Comparison of ENCODE assay signal across 1 cellular context in the genomic region with DNA sequence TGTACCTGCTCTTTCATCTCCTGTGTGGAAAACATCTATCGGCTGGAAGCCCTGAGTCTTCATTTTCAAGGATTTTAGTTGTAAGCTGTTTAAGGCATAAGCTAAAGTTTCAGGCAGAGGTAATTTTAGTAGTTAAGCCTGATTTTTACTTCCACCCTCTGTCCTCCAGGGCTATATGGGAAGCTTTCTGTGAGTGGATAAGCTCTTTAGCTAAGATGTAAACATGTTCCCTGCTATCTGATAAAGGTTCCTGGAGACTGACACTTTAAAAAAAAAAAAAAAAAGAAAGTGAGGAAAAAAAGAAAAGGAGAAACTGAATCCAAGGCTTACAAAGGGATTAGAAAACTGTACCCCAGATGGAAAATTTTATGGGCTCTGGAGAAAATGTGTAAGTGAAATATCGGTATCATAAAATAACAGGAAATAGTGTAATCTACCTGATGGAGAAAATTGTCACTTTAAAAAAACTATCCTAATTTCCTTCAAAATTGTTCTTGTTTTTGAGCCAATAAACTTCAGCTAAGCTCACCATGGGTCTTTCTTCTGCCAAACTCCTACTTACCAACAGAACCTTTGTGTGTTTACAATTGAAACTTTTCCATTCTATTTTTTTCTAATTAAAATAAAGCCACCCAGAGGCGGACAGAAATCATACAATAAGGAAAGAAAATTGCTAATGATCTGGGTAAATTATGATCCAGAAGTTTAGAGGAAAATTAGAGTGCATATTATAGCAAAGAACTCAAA.
TF ChIP-seq lines count a peak whose summit lies in the region.

No MANE protein-coding gene starts in this region.

TF ChIP-seq in GM23338, 12 proteins besides CTCF, POLR2A, EP300 and RAD21 (continued from another document):
- TF ChIP-seq NANOG (IDR thresholded peaks at IDR 0.05; ENCODE audit: borderline replicate concordance) (no peak), ZNF114 (CRISPR knock-in tag; IDR thresholded peaks at IDR 0.05) (no peak), ETS1 (IDR thresholded peaks at IDR 0.05) (no peak), ZNF331 (CRISPR knock-in tag; IDR thresholded peaks at IDR 0.05; ENCODE audit: low read depth) (no peak), EZH2phosphoT487 (IDR thresholded peaks at IDR 0.05; ENCODE audit: unreplicated experiment) (no peak), CREB1 (CRISPR knock-in tag; IDR thresholded peaks at IDR 0.05; ENCODE audit: low read depth) (no peak), JUNB (IDR thresholded peaks at IDR 0.05; ENCODE audit: unreplicated experiment) (no peak), EZH2 (IDR thresholded peaks at IDR 0.05; ENCODE audit: low read depth, unreplicated experiment) (no peak), REST (IDR thresholded peaks at IDR 0.05; ENCODE audit: unreplicated experiment) (no peak)
- TF ChIP-seq, protein P1, sequence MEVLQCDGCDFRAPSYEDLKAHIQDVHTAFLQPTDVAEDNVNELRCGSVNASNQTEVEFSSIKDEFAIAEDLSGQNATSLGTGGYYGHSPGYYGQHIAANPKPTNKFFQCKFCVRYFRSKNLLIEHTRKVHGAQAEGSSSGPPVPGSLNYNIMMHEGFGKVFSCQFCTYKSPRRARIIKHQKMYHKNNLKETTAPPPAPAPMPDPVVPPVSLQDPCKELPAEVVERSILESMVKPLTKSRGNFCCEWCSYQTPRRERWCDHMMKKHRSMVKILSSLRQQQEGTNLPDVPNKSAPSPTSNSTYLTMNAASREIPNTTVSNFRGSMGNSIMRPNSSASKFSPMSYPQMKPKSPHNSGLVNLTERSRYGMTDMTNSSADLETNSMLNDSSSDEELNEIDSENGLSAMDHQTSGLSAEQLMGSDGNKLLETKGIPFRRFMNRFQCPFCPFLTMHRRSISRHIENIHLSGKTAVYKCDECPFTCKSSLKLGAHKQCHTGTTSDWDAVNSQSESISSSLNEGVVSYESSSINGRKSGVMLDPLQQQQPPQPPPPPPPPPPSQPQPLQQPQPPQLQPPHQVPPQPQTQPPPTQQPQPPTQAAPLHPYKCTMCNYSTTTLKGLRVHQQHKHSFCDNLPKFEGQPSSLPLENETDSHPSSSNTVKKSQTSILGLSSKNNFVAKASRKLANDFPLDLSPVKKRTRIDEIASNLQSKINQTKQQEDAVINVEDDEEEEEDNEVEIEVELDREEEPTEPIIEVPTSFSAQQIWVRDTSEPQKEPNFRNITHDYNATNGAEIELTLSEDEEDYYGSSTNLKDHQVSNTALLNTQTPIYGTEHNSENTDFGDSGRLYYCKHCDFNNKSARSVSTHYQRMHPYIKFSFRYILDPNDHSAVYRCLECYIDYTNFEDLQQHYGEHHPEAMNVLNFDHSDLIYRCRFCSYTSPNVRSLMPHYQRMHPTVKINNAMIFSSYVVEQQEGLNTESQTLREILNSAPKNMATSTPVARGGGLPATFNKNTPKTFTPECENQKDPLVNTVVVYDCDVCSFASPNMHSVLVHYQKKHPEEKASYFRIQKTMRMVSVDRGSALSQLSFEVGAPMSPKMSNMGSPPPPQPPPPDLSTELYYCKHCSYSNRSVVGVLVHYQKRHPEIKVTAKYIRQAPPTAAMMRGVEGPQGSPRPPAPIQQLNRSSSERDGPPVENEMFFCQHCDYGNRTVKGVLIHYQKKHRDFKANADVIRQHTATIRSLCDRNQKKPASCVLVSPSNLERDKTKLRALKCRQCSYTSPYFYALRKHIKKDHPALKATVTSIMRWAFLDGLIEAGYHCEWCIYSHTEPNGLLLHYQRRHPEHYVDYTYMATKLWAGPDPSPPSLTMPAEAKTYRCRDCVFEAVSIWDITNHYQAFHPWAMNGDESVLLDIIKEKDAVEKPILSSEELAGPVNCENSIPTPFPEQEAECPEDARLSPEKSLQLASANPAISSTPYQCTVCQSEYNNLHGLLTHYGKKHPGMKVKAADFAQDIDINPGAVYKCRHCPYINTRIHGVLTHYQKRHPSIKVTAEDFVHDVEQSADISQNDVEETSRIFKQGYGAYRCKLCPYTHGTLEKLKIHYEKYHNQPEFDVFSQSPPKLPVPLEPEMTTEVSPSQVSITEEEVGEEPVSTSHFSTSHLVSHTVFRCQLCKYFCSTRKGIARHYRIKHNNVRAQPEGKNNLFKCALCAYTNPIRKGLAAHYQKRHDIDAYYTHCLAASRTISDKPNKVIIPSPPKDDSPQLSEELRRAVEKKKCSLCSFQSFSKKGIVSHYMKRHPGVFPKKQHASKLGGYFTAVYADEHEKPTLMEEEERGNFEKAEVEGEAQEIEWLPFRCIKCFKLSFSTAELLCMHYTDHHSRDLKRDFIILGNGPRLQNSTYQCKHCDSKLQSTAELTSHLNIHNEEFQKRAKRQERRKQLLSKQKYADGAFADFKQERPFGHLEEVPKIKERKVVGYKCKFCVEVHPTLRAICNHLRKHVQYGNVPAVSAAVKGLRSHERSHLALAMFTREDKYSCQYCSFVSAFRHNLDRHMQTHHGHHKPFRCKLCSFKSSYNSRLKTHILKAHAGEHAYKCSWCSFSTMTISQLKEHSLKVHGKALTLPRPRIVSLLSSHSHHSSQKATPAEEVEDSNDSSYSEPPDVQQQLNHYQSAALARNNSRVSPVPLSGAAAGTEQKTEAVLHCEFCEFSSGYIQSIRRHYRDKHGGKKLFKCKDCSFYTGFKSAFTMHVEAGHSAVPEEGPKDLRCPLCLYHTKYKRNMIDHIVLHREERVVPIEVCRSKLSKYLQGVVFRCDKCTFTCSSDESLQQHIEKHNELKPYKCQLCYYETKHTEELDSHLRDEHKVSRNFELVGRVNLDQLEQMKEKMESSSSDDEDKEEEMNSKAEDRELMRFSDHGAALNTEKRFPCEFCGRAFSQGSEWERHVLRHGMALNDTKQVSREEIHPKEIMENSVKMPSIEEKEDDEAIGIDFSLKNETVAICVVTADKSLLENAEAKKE (CRISPR knock-in tag; IDR thresholded peaks at IDR 0.05) = no peak
